Comparison of ENCODE assay signal across 21 cellular contexts in genomic region chr7:1872191-1873069, GRCh38.
"Had no signal": no experiment of that assay in that cellular context is flagged by ENCODE, and none has a peak within 500 bp of the region (broad histone marks: within the 10 kb centered on the region; RNA-seq: fewer than 3 reads in every experiment).

No MANE protein-coding gene starts in this region.

- H3K27ac ChIP-seq: cardiac muscle cell, left ventricle myocardium inferior, neutrophil, pancreas, psoas muscle, tibial nerve had no signal

- H3K4me1 ChIP-seq: pancreas, psoas muscle had no signal

- H3K4me3 ChIP-seq: cardiac muscle cell, left ventricle myocardium inferior, pancreas, psoas muscle, tibial nerve had no signal

- H3K27me3 Mint-ChIP-seq: activated CD4-positive, alpha-beta memory T cell treated with anti-CD3 and anti-CD28 coated beads for 36 hours; activated naive CD4-positive, alpha-beta T cell treated with anti-CD3 and anti-CD28 coated beads, Interleukin-2, amount 10 ng/mL, durations not matched to agents 7 days and 5 days; activated naive CD8-positive, alpha-beta T cell treated with anti-CD3 and anti-CD28 coated beads, Interleukin-2, amount 50 U/mL, for 24 hours; naive thymus-derived CD8-positive, alpha-beta T cell; stimulated activated naive CD8-positive, alpha-beta T cell treated with anti-CD3 and anti-CD28 coated beads, Interleukin-15, Interleukin-2, amounts not matched to agents 100 ng/mL and 50 ng/mL, for 24 hours had no signal

- DNase-seq: activated CD4-positive, alpha-beta memory T cell treated with anti-CD3 and anti-CD28 coated beads for 36 hours; activated CD4-positive, alpha-beta T cell treated with anti-CD3 and anti-CD28 coated beads for 48 hours; activated effector memory CD4-positive, alpha-beta T cell treated with anti-CD3 and anti-CD28 coated beads, Interleukin-2, amount 50 U/mL, for 16 hours; activated naive CD4-positive, alpha-beta T cell treated with anti-CD3 and anti-CD28 coated beads, Interleukin-2, amount 10 ng/mL, durations not matched to agents 7 days and 5 days; activated naive CD8-positive, alpha-beta T cell treated with anti-CD3 and anti-CD28 coated beads, Interleukin-2, amount 50 U/mL, for 24 hours; activated T-cell treated with anti-CD3 and anti-CD28 coated beads, Interleukin-2, amount 50 U/mL, for 48 hours; effector memory CD4-positive, alpha-beta T cell; foreskin melanocyte; immature natural killer cell; left ventricle myocardium inferior; mammary epithelial cell; naive thymus-derived CD8-positive, alpha-beta T cell; psoas muscle; stimulated activated CD4-positive, alpha-beta T cell treated with anti-CD3 and anti-CD28 coated beads, Interleukin-12 subunit alpha, Interleukin-12 subunit beta, amount 100 ng/mL, for 4 hours had no signal

- H3K36me3 Mint-ChIP-seq: activated CD4-positive, alpha-beta memory T cell treated with anti-CD3 and anti-CD28 coated beads for 36 hours; immature natural killer cell; mesothelial cell of epicardium had no signal

- H3K4me3 Mint-ChIP-seq: activated CD4-positive, alpha-beta memory T cell treated with anti-CD3 and anti-CD28 coated beads for 36 hours; activated naive CD4-positive, alpha-beta T cell treated with anti-CD3 and anti-CD28 coated beads, Interleukin-2, amount 10 ng/mL, durations not matched to agents 7 days and 5 days; activated naive CD8-positive, alpha-beta T cell treated with anti-CD3 and anti-CD28 coated beads, Interleukin-2, amount 50 U/mL, for 24 hours; immature natural killer cell; mesothelial cell of epicardium; naive thymus-derived CD8-positive, alpha-beta T cell; stimulated activated naive CD8-positive, alpha-beta T cell treated with anti-CD3 and anti-CD28 coated beads, Interleukin-15, Interleukin-2, amounts not matched to agents 100 ng/mL and 50 ng/mL, for 24 hours; T-helper 1 cell treated with Interleukin-12 subunit alpha and Interleukin-12 subunit beta and Interleukin-4 antibody, amounts not matched to agents 30 μg/mL and 1 μg/mL, for 36 hours had no signal

- H3K4me1 Mint-ChIP-seq: mesothelial cell of epicardium had no signal

- H3K9me3 ChIP-seq: neutrophil, pancreas, psoas muscle had no signal

- H3K27me3 ChIP-seq: cardiac muscle cell, neutrophil, pancreas, tibial nerve had no signal

- H3K27ac Mint-ChIP-seq: activated CD4-positive, alpha-beta memory T cell treated with anti-CD3 and anti-CD28 coated beads for 36 hours; activated naive CD4-positive, alpha-beta T cell treated with anti-CD3 and anti-CD28 coated beads, Interleukin-2, amount 10 ng/mL, durations not matched to agents 7 days and 5 days; activated naive CD8-positive, alpha-beta T cell treated with anti-CD3 and anti-CD28 coated beads, Interleukin-2, amount 50 U/mL, for 24 hours; mesothelial cell of epicardium; stimulated activated naive CD8-positive, alpha-beta T cell treated with anti-CD3 and anti-CD28 coated beads, Interleukin-15, Interleukin-2, amounts not matched to agents 100 ng/mL and 50 ng/mL, for 24 hours; T-helper 1 cell treated with Interleukin-12 subunit alpha and Interleukin-12 subunit beta and Interleukin-4 antibody, amounts not matched to agents 30 μg/mL and 1 μg/mL, for 36 hours had no signal

- H3K9me3 Mint-ChIP-seq: activated naive CD8-positive, alpha-beta T cell treated with anti-CD3 and anti-CD28 coated beads, Interleukin-2, amount 50 U/mL, for 24 hours; mesothelial cell of epicardium; stimulated activated naive CD8-positive, alpha-beta T cell treated with anti-CD3 and anti-CD28 coated beads, Interleukin-15, Interleukin-2, amounts not matched to agents 100 ng/mL and 50 ng/mL, for 24 hours had no signal

- H3K36me3 ChIP-seq: cardiac muscle cell, left ventricle myocardium inferior, neutrophil, pancreas had no signal
